In the genomic region with DNA sequence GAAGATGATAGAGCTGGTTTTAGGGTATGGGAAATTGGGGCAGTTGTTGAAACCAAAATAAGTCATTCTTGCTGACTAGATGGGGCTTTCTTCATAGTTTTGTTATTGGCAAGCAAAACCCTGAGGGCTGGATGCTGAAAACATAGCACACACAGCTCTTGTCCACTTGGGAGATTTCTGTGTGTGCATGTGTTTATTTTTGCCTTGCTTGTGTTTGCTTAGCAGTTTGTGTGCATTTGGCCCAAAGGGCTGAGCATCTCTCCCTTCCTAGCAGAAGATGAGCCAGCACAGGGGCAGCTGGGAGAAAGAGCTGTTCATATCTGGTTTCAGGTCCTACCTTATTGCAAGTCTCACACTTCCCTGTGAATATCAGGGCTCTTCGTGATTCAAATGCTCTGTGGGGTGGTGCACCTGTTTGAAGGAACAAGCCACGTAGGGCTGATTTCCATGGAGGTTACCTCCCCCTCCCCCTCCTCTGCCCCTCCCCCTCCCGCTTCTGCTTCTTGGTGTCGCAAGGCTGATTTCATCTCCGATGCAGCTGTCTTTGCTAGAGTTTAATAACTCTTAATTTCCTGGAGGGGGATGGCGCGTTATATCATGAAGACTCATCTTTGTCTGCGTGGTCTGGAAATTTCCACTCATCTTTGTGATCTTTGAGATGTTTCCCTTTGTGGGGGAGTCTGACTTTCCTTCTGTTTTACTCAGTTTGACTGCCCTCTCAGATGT, we compare ENCODE assay signal across 9 cellular contexts.
DNase-seq lines count a peak whose midpoint lies in the region; ATAC-seq and TF ChIP-seq lines count a peak whose summit lies in the region.
"Had no signal": no experiment of that assay in that cellular context is flagged by ENCODE, and none has a peak within 500 bp of the region (broad histone marks: within the 10 kb centered on the region; RNA-seq: fewer than 3 reads in every experiment).

No MANE protein-coding gene starts in this region.

- no peak overlapping the region for H2BK12ac ChIP-seq in trophoblast cell (ENCODE audit: low read length)

- no peak for TF ChIP-seq CTCF in progenitor cell of endocrine pancreas (IDR thresholded peaks at IDR 0.05; ENCODE audit: unreplicated experiment)

- DNase-seq in activated naive CD4-positive, alpha-beta T cell treated with anti-CD3 and anti-CD28 coated beads, Interleukin-2, amount 10 ng/mL, durations not matched to agents 7 days and 5 days, result no peak
- DNase-seq in activated CD4-positive, alpha-beta T cell treated with anti-CD3 and anti-CD28 coated beads, Interleukin-2, amount 50 U/mL, for 4 hours, result peak; percentile 24 to 31
- DNase-seq in skeletal muscle cell (ENCODE audit: low read depth) (peak; percentile 59), progenitor cell of endocrine pancreas (ENCODE audit: low spot score, unreplicated experiment) (no peak), trophoblast cell (no peak)
- DNase-seq in effector CD4-positive, alpha-beta T cell, result no peak

- H4K8ac ChIP-seq in trophoblast cell (ENCODE audit: low read depth, low read length), result no peak overlapping the region

- peaks cover 52% of the 10 kb centered on the region for H3K36me3 Mint-ChIP-seq in activated naive CD4-positive, alpha-beta T cell treated with anti-CD3 and anti-CD28 coated beads, Interleukin-2, amount 50 U/mL, for 24 hours
- peaks cover 40% of the 10 kb centered on the region for H3K36me3 Mint-ChIP-seq in activated naive CD4-positive, alpha-beta T cell treated with anti-CD3 and anti-CD28 coated beads, Interleukin-2, amount 10 ng/mL, durations not matched to agents 7 days and 5 days
- peaks cover 10% of the 10 kb centered on the region for H3K36me3 Mint-ChIP-seq in progenitor cell of endocrine pancreas (ENCODE audit: insufficient read depth)

- no peak overlapping the region for H4K12ac ChIP-seq in trophoblast cell (ENCODE audit: low read depth, low read length)

- H3K36me3 ChIP-seq in trophoblast cell (ENCODE audit: control insufficient read depth in 1 of 2, insufficient read depth in 2 of 2, low read length in 2 of 2), result no peaks in the 10 kb centered on the region

- H3K9me3 Mint-ChIP-seq in activated naive CD4-positive, alpha-beta T cell treated with anti-CD3 and anti-CD28 coated beads, Interleukin-2, amount 50 U/mL, for 24 hours, result peaks cover 5% of the 10 kb centered on the region
- peaks cover 2% of the 10 kb centered on the region for H3K9me3 Mint-ChIP-seq in activated naive CD4-positive, alpha-beta T cell treated with anti-CD3 and anti-CD28 coated beads, Interleukin-2, amount 10 ng/mL, durations not matched to agents 7 days and 5 days
- peaks cover 7% of the 10 kb centered on the region for H3K9me3 Mint-ChIP-seq in progenitor cell of endocrine pancreas (ENCODE audit: low read depth)

- no CpG with 5 or more reads among the region's 8 CpGs for WGBS in trophoblast cell (ENCODE audit: extremely low coverage, insufficient coverage, insufficient read length)

- no peak overlapping the region for H3K9ac ChIP-seq in trophoblast cell (ENCODE audit: low read length)

- peak; percentile 48 for ATAC-seq in HG03108 (IDR thresholded peaks at IDR 0.05; ENCODE audit: unreplicated experiment)

- H3K4me3 ChIP-seq in skeletal muscle cell (ENCODE audit: low read depth, low read length), result no peak overlapping the region
- H3K4me3 ChIP-seq in trophoblast cell (ENCODE audit: low read depth, low read length), result no peak overlapping the region

- H3K27ac ChIP-seq in trophoblast cell (ENCODE audit: low read depth, low read length), result no peak overlapping the region
- H3K27ac ChIP-seq: VCaP had no signal

- H3K4me2 ChIP-seq in trophoblast cell (ENCODE audit: low read length), result no peak overlapping the region

- H2BK120ac ChIP-seq in trophoblast cell (ENCODE audit: insufficient read depth, low read length, poor library complexity), result no peak overlapping the region

- no peaks in the 10 kb centered on the region for H3K4me1 ChIP-seq in trophoblast cell (ENCODE audit: control insufficient read depth in 1 of 2, insufficient read depth in 2 of 2, low read length in 2 of 2)

- H3K4me1 Mint-ChIP-seq in activated naive CD4-positive, alpha-beta T cell treated with anti-CD3 and anti-CD28 coated beads, Interleukin-2, amount 50 U/mL, for 24 hours, result peaks cover 15% of the 10 kb centered on the region
- H3K4me1 Mint-ChIP-seq in activated naive CD4-positive, alpha-beta T cell treated with anti-CD3 and anti-CD28 coated beads, Interleukin-2, amount 10 ng/mL, durations not matched to agents 7 days and 5 days, result peaks cover 5% of the 10 kb centered on the region
- no peaks in the 10 kb centered on the region for H3K4me1 Mint-ChIP-seq in progenitor cell of endocrine pancreas (ENCODE audit: low read depth)

- H2AFZ ChIP-seq in trophoblast cell (ENCODE audit: insufficient read depth, low read length, poor library complexity), result no peak overlapping the region

- no peak overlapping the region for H3K23ac ChIP-seq in trophoblast cell (ENCODE audit: low read length)

- peak overlapping the region; percentile 78 for H3K27ac Mint-ChIP-seq in activated naive CD4-positive, alpha-beta T cell treated with anti-CD3 and anti-CD28 coated beads, Interleukin-2, amount 50 U/mL, for 24 hours
- no peak overlapping the region for H3K27ac Mint-ChIP-seq in activated naive CD4-positive, alpha-beta T cell treated with anti-CD3 and anti-CD28 coated beads, Interleukin-2, amount 10 ng/mL, durations not matched to agents 7 days and 5 days
- H3K27ac Mint-ChIP-seq in progenitor cell of endocrine pancreas, result no peak overlapping the region

- no peak overlapping the region for H4K91ac ChIP-seq in trophoblast cell (ENCODE audit: low read depth, low read length)

- H3K79me2 ChIP-seq in trophoblast cell (ENCODE audit: control insufficient read depth, insufficient read depth, low read length, poor library complexity), result no peaks in the 10 kb centered on the region

- no peaks in the 10 kb centered on the region for H3K9me3 ChIP-seq in trophoblast cell (ENCODE audit: insufficient read depth, low read depth, low read length)

- H2AK5ac ChIP-seq in trophoblast cell (ENCODE audit: low read length), result no peak overlapping the region

- no peaks in the 10 kb centered on the region for H3K79me1 ChIP-seq in trophoblast cell (ENCODE audit: low read length)

- H3K14ac ChIP-seq in trophoblast cell (ENCODE audit: low read length), result no peak overlapping the region

- H3K27me3 ChIP-seq in trophoblast cell (ENCODE audit: insufficient read depth, low read length), result no peaks in the 10 kb centered on the region

- no peak overlapping the region for H3K18ac ChIP-seq in trophoblast cell (ENCODE audit: low read length)

- H3K4me3 Mint-ChIP-seq in activated naive CD4-positive, alpha-beta T cell treated with anti-CD3 and anti-CD28 coated beads, Interleukin-2, amount 50 U/mL, for 24 hours, result no peak overlapping the region
- H3K4me3 Mint-ChIP-seq in activated naive CD4-positive, alpha-beta T cell treated with anti-CD3 and anti-CD28 coated beads, Interleukin-2, amount 10 ng/mL, durations not matched to agents 7 days and 5 days, result no peak overlapping the region
- no peak overlapping the region for H3K4me3 Mint-ChIP-seq in progenitor cell of endocrine pancreas (ENCODE audit: low read depth)

- H2BK5ac ChIP-seq in trophoblast cell (ENCODE audit: low read depth, low read length, poor library complexity), result no peak overlapping the region

- no peak overlapping the region for H3K4ac ChIP-seq in trophoblast cell (ENCODE audit: low read depth, low read length)

- CTCF ChIA-PET in activated naive CD4-positive, alpha-beta T cell treated with anti-CD3 and anti-CD28 coated beads, Interleukin-2, amount 10 ng/mL, durations not matched to agents 7 days and 5 days (lab: Charles Lee), result interaction anchor here (0.6 to 1.1 kb wide), 4 partner anchors 9 to 901 kb away, joined by 3 read pairs; no protein-coding TSS in a partner anchor

- no peaks in the 10 kb centered on the region for H3K27me3 Mint-ChIP-seq in activated naive CD4-positive, alpha-beta T cell treated with anti-CD3 and anti-CD28 coated beads, Interleukin-2, amount 50 U/mL, for 24 hours
- no peaks in the 10 kb centered on the region for H3K27me3 Mint-ChIP-seq in activated naive CD4-positive, alpha-beta T cell treated with anti-CD3 and anti-CD28 coated beads, Interleukin-2, amount 10 ng/mL, durations not matched to agents 7 days and 5 days
- H3K27me3 Mint-ChIP-seq in progenitor cell of endocrine pancreas, result no peaks in the 10 kb centered on the region

Comparison
In these comparisons a context has a peak if more than half of its experiments do, and no peak if none do; other contexts are left out.
1. DNase-seq: peak in activated CD4-positive, alpha-beta T cell treated with anti-CD3 and anti-CD28 coated beads, Interleukin-2, amount 50 U/mL, for 4 hours (2 of 2) and skeletal muscle cell (single experiment); none in activated naive CD4-positive, alpha-beta T cell treated with anti-CD3 and anti-CD28 coated beads, Interleukin-2, amount 10 ng/mL, durations not matched to agents 7 days and 5 days (single experiment), progenitor cell of endocrine pancreas (single experiment), effector CD4-positive, alpha-beta T cell (single experiment) and trophoblast cell (0 of 2).